Comparison of ENCODE assay signal across 17 cellular contexts in genomic region chr2:160647967-160648685, GRCh38.
DNase-seq lines count a peak whose midpoint lies in the region; ATAC-seq, FAIRE-seq and TF ChIP-seq lines count a peak whose summit lies in the region.
"Had no signal": no experiment of that assay in that cellular context is flagged by ENCODE, and none has a peak within 500 bp of the region (broad histone marks: within the 10 kb centered on the region; RNA-seq: fewer than 3 reads in every experiment).

No MANE protein-coding gene starts in this region.

- peaks cover 21% of the 10 kb centered on the region for H3K4me1 Mint-ChIP-seq in activated CD4-positive, alpha-beta T cell treated with anti-CD3 and anti-CD28 coated beads, Interleukin-2, amount 10 ng/mL, durations not matched to agents 24 days and 14 days
- peaks cover 26% of the 10 kb centered on the region for H3K4me1 Mint-ChIP-seq in activated CD4-positive, alpha-beta T cell treated with anti-CD3 and anti-CD28 coated beads for 36 hours
- H3K4me1 Mint-ChIP-seq: nephron progenitor cell had no signal

- peak overlapping the region; percentile 51 for H3K9ac ChIP-seq in keratinocyte (ENCODE audit: control insufficient read depth, extremely low read depth, insufficient read depth, low read length)

- H3K4me3 ChIP-seq in RWPE2 (ENCODE audit: severe bottlenecking) (peak overlapping the region; percentile 8), keratinocyte (ENCODE audit: control insufficient read depth in 2 of 3, extremely low read depth in 1 of 3, insufficient read depth in 2 of 3, low read depth in 1 of 3, low read length in 3 of 3) (peak overlapping the region; percentile 31 to 46 (median 36)), suprapubic skin (peak overlapping the region; percentile 38), OCI-LY7 (ENCODE audit: low read depth, low read length, poor library complexity, severe bottlenecking) (no peak overlapping the region)
- H3K4me3 ChIP-seq: ascending aorta had no signal

- H3K4me2 ChIP-seq in keratinocyte (ENCODE audit: control insufficient read depth, extremely low read depth, insufficient read depth, low read depth, low read length) (peak overlapping the region; percentile 68), OCI-LY7 (ENCODE audit: low read length) (no peak overlapping the region)

- no peak overlapping the region for H3K4me3 Mint-ChIP-seq in activated CD4-positive, alpha-beta T cell treated with anti-CD3 and anti-CD28 coated beads, Interleukin-2, amount 10 ng/mL, durations not matched to agents 24 days and 14 days
- no peak overlapping the region for H3K4me3 Mint-ChIP-seq in activated CD4-positive, alpha-beta T cell treated with anti-CD3 and anti-CD28 coated beads for 36 hours
- H3K4me3 Mint-ChIP-seq: activated CD4-positive, alpha-beta T cell treated with anti-CD3 and anti-CD28 coated beads, Interleukin-2, amount 10 ng/mL, durations not matched to agents 7 days and 5 days; activated T-helper 1 cell treated with anti-CD3 and anti-CD28 coated beads, Interleukin-12 subunit alpha, Interleukin-12 subunit beta, Interleukin-2, Interleukin-4 antibody, amounts not matched to agents 30 ng/mL and 10 ng/mL and 1 ng/mL, durations not matched to agents 14 hours and 24 hours and 36 hours; nephron progenitor cell; T-helper 1 cell treated with Interleukin-12 subunit alpha and Interleukin-12 subunit beta and Interleukin-4 antibody, amounts not matched to agents 30 μg/mL and 1 μg/mL, for 36 hours had no signal

- TF ChIP-seq EP300 in suprapubic skin (IDR thresholded peaks at IDR 0.05), result no peak

- H3K36me3 Mint-ChIP-seq in activated CD4-positive, alpha-beta T cell treated with anti-CD3 and anti-CD28 coated beads, Interleukin-2, amount 10 ng/mL, durations not matched to agents 24 days and 14 days (ENCODE audit: low read depth), result no peaks in the 10 kb centered on the region
- no peaks in the 10 kb centered on the region for H3K36me3 Mint-ChIP-seq in activated CD4-positive, alpha-beta T cell treated with anti-CD3 and anti-CD28 coated beads for 36 hours (ENCODE audit: low read depth)

- POLR2A ChIA-PET in activated CD4-positive, alpha-beta T cell treated with anti-CD3 and anti-CD28 coated beads for 36 hours (lab: Charles Lee), result no interaction called here
- POLR2A ChIA-PET in OCI-LY7 (lab: Charles Lee), result interaction anchor here (0.8 kb wide), 1 partner anchor 18 kb away, joined by 3 read pairs; no protein-coding TSS in a partner anchor

- no peaks in the 10 kb centered on the region for H3K9me2 ChIP-seq in OCI-LY7 (ENCODE audit: insufficient read depth, low read length)

- H3K27me3 ChIP-seq in RWPE2 (ENCODE audit: insufficient read depth, poor library complexity, severe bottlenecking) (no peaks in the 10 kb centered on the region), keratinocyte (ENCODE audit: control insufficient read depth, extremely low read depth, insufficient read depth, low read length) (no peaks in the 10 kb centered on the region), suprapubic skin (no peaks in the 10 kb centered on the region)
- H3K27me3 ChIP-seq: ascending aorta had no signal

- H3K9me3 ChIP-seq in RWPE2 (ENCODE audit: severe bottlenecking) (no peaks in the 10 kb centered on the region), keratinocyte (ENCODE audit: control insufficient read depth, low read depth, low read length) (no peaks in the 10 kb centered on the region), suprapubic skin (no peaks in the 10 kb centered on the region), OCI-LY7 (ENCODE audit: low read length) (no peaks in the 10 kb centered on the region)
- H3K9me3 ChIP-seq: ascending aorta had no signal

- peak overlapping the region; percentile 89 for H3K27ac ChIP-seq in RWPE2 (ENCODE audit: poor library complexity, severe bottlenecking)
- H3K27ac ChIP-seq in keratinocyte (ENCODE audit: control insufficient read depth, insufficient read depth, low read length), result peak overlapping the region; percentile 82
- H3K27ac ChIP-seq in suprapubic skin, result peak overlapping the region; percentile 78
- H3K27ac ChIP-seq in OCI-LY7 (ENCODE audit: low read depth, low read length, poor library complexity, severe bottlenecking), result no peak overlapping the region
- H3K27ac ChIP-seq: ascending aorta, dorsolateral prefrontal cortex had no signal

- H4K20me1 ChIP-seq in keratinocyte (ENCODE audit: control insufficient read depth, extremely low read depth, insufficient read depth, low read length) (no peaks in the 10 kb centered on the region), OCI-LY7 (ENCODE audit: insufficient read depth, low read length) (no peaks in the 10 kb centered on the region)

- dilution Hi-C loops in keratinocyte (cut with MboI; ENCODE audit: extremely low pct_ligation_motif_present, low sequenced_read_pairs), result no loop called here

- H2AFZ ChIP-seq in keratinocyte (ENCODE audit: control insufficient read depth, low read length) (peak overlapping the region; percentile 73), OCI-LY7 (ENCODE audit: low read length) (no peak overlapping the region)

- peak; percentile 10 for TF ChIP-seq CTCF in RWPE2 (IDR thresholded peaks at IDR 0.05; ENCODE audit: poor library complexity, severe bottlenecking)
- peak in 1 of 3 experiments; percentile 39 for TF ChIP-seq CTCF in keratinocyte (optimal IDR thresholded peaks at IDR 0.05 in 1 of 3, IDR thresholded peaks at IDR 0.05 in 1 of 3, conservative IDR thresholded peaks at IDR 0.05 in 1 of 3; ENCODE audit: extremely low read depth in 1 of 3, insufficient read depth in 2 of 3, low read length in 3 of 3)
- TF ChIP-seq CTCF in suprapubic skin (IDR thresholded peaks at IDR 0.05), result no peak
- TF ChIP-seq CTCF in OCI-LY7 (conservative IDR thresholded peaks at IDR 0.05; ENCODE audit: low read length), result no peak

- peak; percentile 46 for FAIRE-seq in keratinocyte (lab: Jason Lieb, UNC)
- no peak for FAIRE-seq in H54 (lab: Jason Lieb, UNC)
- FAIRE-seq: islet of Langerhans had no signal

- CTCF ChIA-PET in activated CD4-positive, alpha-beta T cell treated with anti-CD3 and anti-CD28 coated beads for 36 hours (lab: Charles Lee), result interaction anchor here (1.2 kb wide), 1 partner anchor 43 kb away, joined by 3 read pairs; no protein-coding TSS in a partner anchor
- CTCF ChIA-PET in OCI-LY7 (lab: Charles Lee; ENCODE audit: unreplicated experiment), result no interaction called here

- H3K9me3 Mint-ChIP-seq in activated CD4-positive, alpha-beta T cell treated with anti-CD3 and anti-CD28 coated beads, Interleukin-2, amount 10 ng/mL, durations not matched to agents 24 days and 14 days, result peaks cover 4% of the 10 kb centered on the region
- no peaks in the 10 kb centered on the region for H3K9me3 Mint-ChIP-seq in activated CD4-positive, alpha-beta T cell treated with anti-CD3 and anti-CD28 coated beads for 36 hours (ENCODE audit: low read depth)
- H3K9me3 Mint-ChIP-seq: activated CD4-positive, alpha-beta T cell treated with anti-CD3 and anti-CD28 coated beads, Interleukin-2, amount 10 ng/mL, durations not matched to agents 7 days and 5 days; activated T-helper 1 cell treated with anti-CD3 and anti-CD28 coated beads, Interleukin-12 subunit alpha, Interleukin-12 subunit beta, Interleukin-2, Interleukin-4 antibody, amounts not matched to agents 30 ng/mL and 10 ng/mL and 1 ng/mL, durations not matched to agents 14 hours and 24 hours and 36 hours; nephron progenitor cell; T-helper 1 cell treated with Interleukin-12 subunit alpha and Interleukin-12 subunit beta and Interleukin-4 antibody, amounts not matched to agents 30 μg/mL and 1 μg/mL, for 36 hours had no signal

- peaks cover 44% of the 10 kb centered on the region for H3K4me1 ChIP-seq in RWPE2 (ENCODE audit: insufficient read depth, poor library complexity, severe bottlenecking)
- H3K4me1 ChIP-seq in keratinocyte (ENCODE audit: control insufficient read depth, extremely low read depth, insufficient read depth, low read length), result peaks cover 66% of the 10 kb centered on the region
- peaks cover 48% of the 10 kb centered on the region for H3K4me1 ChIP-seq in suprapubic skin
- H3K4me1 ChIP-seq in OCI-LY7 (ENCODE audit: insufficient read depth, low read length, poor library complexity, severe bottlenecking), result no peaks in the 10 kb centered on the region

- H3K9me1 ChIP-seq in keratinocyte (ENCODE audit: control insufficient read depth, extremely low read depth, insufficient read depth, low read length), result no peaks in the 10 kb centered on the region

- TF ChIP-seq POLR2A in suprapubic skin (IDR thresholded peaks at IDR 0.05) (no peak), H54 (IDR thresholded peaks at IDR 0.05; ENCODE audit: low read depth, low read length) (no peak)

- intact Hi-C loops in activated CD4-positive, alpha-beta T cell treated with anti-CD3 and anti-CD28 coated beads, Interleukin-2, amount 10 ng/mL, durations not matched to agents 24 days and 14 days (cut with micrococcal nuclease), result no loop called here
- intact Hi-C loops in activated CD4-positive, alpha-beta T cell treated with anti-CD3 and anti-CD28 coated beads for 36 hours (cut with DNase I, micrococcal nuclease), result no loop called here
- intact Hi-C loops in OCI-LY7 (cut with micrococcal nuclease; ENCODE audit: unreplicated experiment), result no loop called here

- no TSS peak for BruUV-seq in OCI-LY7 (replicated peaks; lab: Mats Ljungman, UMichigan)

- H3K27ac Mint-ChIP-seq in activated CD4-positive, alpha-beta T cell treated with anti-CD3 and anti-CD28 coated beads, Interleukin-2, amount 10 ng/mL, durations not matched to agents 24 days and 14 days, result no peak overlapping the region
- H3K27ac Mint-ChIP-seq in activated CD4-positive, alpha-beta T cell treated with anti-CD3 and anti-CD28 coated beads for 36 hours, result no peak overlapping the region
- H3K27ac Mint-ChIP-seq: activated CD4-positive, alpha-beta T cell treated with anti-CD3 and anti-CD28 coated beads, Interleukin-2, amount 10 ng/mL, durations not matched to agents 7 days and 5 days; activated T-helper 1 cell treated with anti-CD3 and anti-CD28 coated beads, Interleukin-12 subunit alpha, Interleukin-12 subunit beta, Interleukin-2, Interleukin-4 antibody, amounts not matched to agents 30 ng/mL and 10 ng/mL and 1 ng/mL, durations not matched to agents 14 hours and 24 hours and 36 hours; nephron progenitor cell; T-helper 1 cell treated with Interleukin-12 subunit alpha and Interleukin-12 subunit beta and Interleukin-4 antibody, amounts not matched to agents 30 μg/mL and 1 μg/mL, for 36 hours had no signal

- no peaks in the 10 kb centered on the region for H3K36me3 ChIP-seq in RWPE2 (ENCODE audit: low read depth)
- H3K36me3 ChIP-seq in keratinocyte (ENCODE audit: control insufficient read depth in 2 of 2, extremely low read depth in 1 of 2, insufficient read depth in 2 of 2, low read length in 2 of 2), result no peaks in the 10 kb centered on the region
- no peaks in the 10 kb centered on the region for H3K36me3 ChIP-seq in suprapubic skin
- H3K36me3 ChIP-seq in OCI-LY7 (ENCODE audit: insufficient read depth, low read length), result no peaks in the 10 kb centered on the region
- H3K36me3 ChIP-seq: ascending aorta had no signal

- H3K27me3 Mint-ChIP-seq in activated CD4-positive, alpha-beta T cell treated with anti-CD3 and anti-CD28 coated beads, Interleukin-2, amount 10 ng/mL, durations not matched to agents 24 days and 14 days, result peaks cover 2% of the 10 kb centered on the region
- no peaks in the 10 kb centered on the region for H3K27me3 Mint-ChIP-seq in activated CD4-positive, alpha-beta T cell treated with anti-CD3 and anti-CD28 coated beads for 36 hours

- no peak for ATAC-seq in activated CD4-positive, alpha-beta T cell treated with anti-CD3 and anti-CD28 coated beads for 36 hours
- peak; percentile 59 for ATAC-seq in RWPE2 (ENCODE audit: low read depth)

- 52% methylated on average over 11 of the region's 33 CpGs for WGBS in suprapubic skin

- peak; percentile 47 for DNase-seq in activated CD4-positive, alpha-beta T cell treated with anti-CD3 and anti-CD28 coated beads, Interleukin-2, amount 10 ng/mL, durations not matched to agents 24 days and 14 days
- no peak for DNase-seq in activated CD4-positive, alpha-beta T cell treated with anti-CD3 and anti-CD28 coated beads for 36 hours
- peak; percentile 61 for DNase-seq in RWPE2 (ENCODE audit: low spot score)
- no peak for DNase-seq in keratinocyte (ENCODE audit: low read depth, low spot score)
- no peak for DNase-seq in suprapubic skin (ENCODE audit: low spot score in 2 of 2)
- no peak for DNase-seq in inferior parietal cortex (ENCODE audit: extremely low spot score)
- no peak for DNase-seq in OCI-LY7 (ENCODE audit: low spot score)
- no peak for DNase-seq in H54 (ENCODE audit: insufficient read length, low spot score)
- DNase-seq: activated CD4-positive, alpha-beta T cell treated with anti-CD3 and anti-CD28 coated beads, Interleukin-2, amount 10 ng/mL, durations not matched to agents 7 days and 5 days; dorsolateral prefrontal cortex; foreskin melanocyte; NCI-H524 treated with DMSO at 0.1 percent for 48 hours; nephron progenitor cell had no signal

- no peaks in the 10 kb centered on the region for H3K79me2 ChIP-seq in keratinocyte (ENCODE audit: control insufficient read depth, insufficient read depth, low read length)
- H3K79me2 ChIP-seq in OCI-LY7 (ENCODE audit: insufficient read depth, low read depth, low read length), result no peaks in the 10 kb centered on the region

Comparison
In these comparisons a context has a peak if more than half of its experiments do, and no peak if none do; other contexts are left out.
1. DNase-seq: peak in activated CD4-positive, alpha-beta T cell treated with anti-CD3 and anti-CD28 coated beads, Interleukin-2, amount 10 ng/mL, durations not matched to agents 24 days and 14 days (single experiment) and RWPE2 (single experiment); none in activated CD4-positive, alpha-beta T cell treated with anti-CD3 and anti-CD28 coated beads for 36 hours (single experiment), keratinocyte (single experiment), suprapubic skin (0 of 2), inferior parietal cortex (single experiment), OCI-LY7 (single experiment) and H54 (single experiment).